In the genomic region with DNA sequence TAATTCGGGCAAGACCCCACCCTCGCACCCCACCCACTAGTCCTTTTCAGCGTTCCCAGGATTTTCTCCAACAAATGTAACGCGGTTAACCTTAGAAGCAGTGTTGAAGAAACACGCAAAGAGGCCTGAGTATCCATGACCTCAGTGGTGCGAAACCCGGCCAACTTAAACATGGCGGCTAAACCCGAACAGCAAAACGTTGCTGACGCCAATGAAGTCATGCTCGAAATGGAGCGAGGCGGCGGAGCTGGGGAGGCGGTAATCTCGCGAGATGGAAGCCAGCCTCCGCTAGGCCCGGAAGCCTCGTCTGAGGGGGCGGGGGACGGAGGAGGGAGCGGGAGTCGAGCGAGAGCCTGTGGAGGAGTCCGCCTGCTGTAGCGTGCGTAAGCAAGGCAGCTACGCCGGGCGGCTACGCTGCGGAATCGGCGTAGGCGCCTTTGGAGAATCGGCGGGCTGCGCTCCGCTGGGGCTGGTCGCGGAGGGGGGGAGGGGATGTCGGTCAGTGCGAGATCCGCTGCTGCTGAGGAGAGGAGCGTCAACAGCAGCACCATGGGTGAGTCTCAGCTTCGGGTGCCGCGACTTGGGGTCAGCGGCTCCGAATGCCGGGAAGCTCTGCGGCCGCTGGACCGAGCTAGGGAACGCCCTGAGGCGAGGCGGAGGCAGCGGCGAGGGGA, we compare ENCODE assay signal across 1 cellular context.
TF ChIP-seq lines count a peak whose summit lies in the region.

A gene (plus strand): TSS at position 340 of the 674 bp plus-strand sequence. CDS start 153 bp downstream, at position 493.

TF ChIP-seq in K562, 482 proteins besides CTCF, POLR2A, EP300 and RAD21 (continued from another document and continues in another):
- TF ChIP-seq, protein P1, sequence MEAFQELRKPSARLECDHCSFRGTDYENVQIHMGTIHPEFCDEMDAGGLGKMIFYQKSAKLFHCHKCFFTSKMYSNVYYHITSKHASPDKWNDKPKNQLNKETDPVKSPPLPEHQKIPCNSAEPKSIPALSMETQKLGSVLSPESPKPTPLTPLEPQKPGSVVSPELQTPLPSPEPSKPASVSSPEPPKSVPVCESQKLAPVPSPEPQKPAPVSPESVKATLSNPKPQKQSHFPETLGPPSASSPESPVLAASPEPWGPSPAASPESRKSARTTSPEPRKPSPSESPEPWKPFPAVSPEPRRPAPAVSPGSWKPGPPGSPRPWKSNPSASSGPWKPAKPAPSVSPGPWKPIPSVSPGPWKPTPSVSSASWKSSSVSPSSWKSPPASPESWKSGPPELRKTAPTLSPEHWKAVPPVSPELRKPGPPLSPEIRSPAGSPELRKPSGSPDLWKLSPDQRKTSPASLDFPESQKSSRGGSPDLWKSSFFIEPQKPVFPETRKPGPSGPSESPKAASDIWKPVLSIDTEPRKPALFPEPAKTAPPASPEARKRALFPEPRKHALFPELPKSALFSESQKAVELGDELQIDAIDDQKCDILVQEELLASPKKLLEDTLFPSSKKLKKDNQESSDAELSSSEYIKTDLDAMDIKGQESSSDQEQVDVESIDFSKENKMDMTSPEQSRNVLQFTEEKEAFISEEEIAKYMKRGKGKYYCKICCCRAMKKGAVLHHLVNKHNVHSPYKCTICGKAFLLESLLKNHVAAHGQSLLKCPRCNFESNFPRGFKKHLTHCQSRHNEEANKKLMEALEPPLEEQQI (IDR thresholded peaks at IDR 0.05), result peak; percentile 52; the same call in 1 of the 2 replicates
- peak; percentile 20 for TF ChIP-seq FIP1L1 (IDR thresholded peaks at IDR 0.05; ENCODE audit: low read depth, low read length, poor library complexity, severe bottlenecking)
- TF ChIP-seq PHF8 (IDR thresholded peaks at IDR 0.05; ENCODE audit: borderline replicate concordance, low read length), result peak; percentile 69; the same call in 1 of the 2 replicates
- TF ChIP-seq, protein P2, sequence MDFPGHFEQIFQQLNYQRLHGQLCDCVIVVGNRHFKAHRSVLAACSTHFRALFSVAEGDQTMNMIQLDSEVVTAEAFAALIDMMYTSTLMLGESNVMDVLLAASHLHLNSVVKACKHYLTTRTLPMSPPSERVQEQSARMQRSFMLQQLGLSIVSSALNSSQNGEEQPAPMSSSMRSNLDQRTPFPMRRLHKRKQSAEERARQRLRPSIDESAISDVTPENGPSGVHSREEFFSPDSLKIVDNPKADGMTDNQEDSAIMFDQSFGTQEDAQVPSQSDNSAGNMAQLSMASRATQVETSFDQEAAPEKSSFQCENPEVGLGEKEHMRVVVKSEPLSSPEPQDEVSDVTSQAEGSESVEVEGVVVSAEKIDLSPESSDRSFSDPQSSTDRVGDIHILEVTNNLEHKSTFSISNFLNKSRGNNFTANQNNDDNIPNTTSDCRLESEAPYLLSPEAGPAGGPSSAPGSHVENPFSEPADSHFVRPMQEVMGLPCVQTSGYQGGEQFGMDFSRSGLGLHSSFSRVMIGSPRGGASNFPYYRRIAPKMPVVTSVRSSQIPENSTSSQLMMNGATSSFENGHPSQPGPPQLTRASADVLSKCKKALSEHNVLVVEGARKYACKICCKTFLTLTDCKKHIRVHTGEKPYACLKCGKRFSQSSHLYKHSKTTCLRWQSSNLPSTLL (IDR thresholded peaks at IDR 0.05), result no peak
- TF ChIP-seq FOSL1 (tag; conservative IDR thresholded peaks at IDR 0.05), result peak; percentile 54; the same call in 1 of the 2 replicates
- TF ChIP-seq, protein P3, sequence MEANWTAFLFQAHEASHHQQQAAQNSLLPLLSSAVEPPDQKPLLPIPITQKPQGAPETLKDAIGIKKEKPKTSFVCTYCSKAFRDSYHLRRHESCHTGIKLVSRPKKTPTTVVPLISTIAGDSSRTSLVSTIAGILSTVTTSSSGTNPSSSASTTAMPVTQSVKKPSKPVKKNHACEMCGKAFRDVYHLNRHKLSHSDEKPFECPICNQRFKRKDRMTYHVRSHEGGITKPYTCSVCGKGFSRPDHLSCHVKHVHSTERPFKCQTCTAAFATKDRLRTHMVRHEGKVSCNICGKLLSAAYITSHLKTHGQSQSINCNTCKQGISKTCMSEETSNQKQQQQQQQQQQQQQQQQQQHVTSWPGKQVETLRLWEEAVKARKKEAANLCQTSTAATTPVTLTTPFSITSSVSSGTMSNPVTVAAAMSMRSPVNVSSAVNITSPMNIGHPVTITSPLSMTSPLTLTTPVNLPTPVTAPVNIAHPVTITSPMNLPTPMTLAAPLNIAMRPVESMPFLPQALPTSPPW (CRISPR knock-in tag; IDR thresholded peaks at IDR 0.05), result peak; percentile 87
- TF ChIP-seq TEAD1 (CRISPR knock-in tag; IDR thresholded peaks at IDR 0.05), result 0 out of 4 replicates have a peak, but pooled peaks of 1 of the 2 experiments have one; percentile 19
- TF ChIP-seq, protein P4, sequence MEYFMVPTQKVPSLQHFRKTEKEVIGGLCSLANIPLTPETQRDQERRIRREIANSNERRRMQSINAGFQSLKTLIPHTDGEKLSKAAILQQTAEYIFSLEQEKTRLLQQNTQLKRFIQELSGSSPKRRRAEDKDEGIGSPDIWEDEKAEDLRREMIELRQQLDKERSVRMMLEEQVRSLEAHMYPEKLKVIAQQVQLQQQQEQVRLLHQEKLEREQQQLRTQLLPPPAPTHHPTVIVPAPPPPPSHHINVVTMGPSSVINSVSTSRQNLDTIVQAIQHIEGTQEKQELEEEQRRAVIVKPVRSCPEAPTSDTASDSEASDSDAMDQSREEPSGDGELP (CRISPR knock-in tag; IDR thresholded peaks at IDR 0.05; ENCODE audit: borderline replicate concordance), result peak; percentile 83
- peak; percentile 93 for TF ChIP-seq RBFOX2 (IDR thresholded peaks at IDR 0.05; ENCODE audit: low read depth, low read length)
- TF ChIP-seq ZNF175 (CRISPR knock-in tag; IDR thresholded peaks at IDR 0.05; ENCODE audit: low read depth), result peak; percentile 76
- no peak; a peak in 1 of 4 replicates for TF ChIP-seq TRIM24 (IDR thresholded peaks at IDR 0.05)
- TF ChIP-seq SRSF9 (IDR thresholded peaks at IDR 0.05; ENCODE audit: borderline replicate concordance, low read depth, low read length), result no peak
- TF ChIP-seq HCFC1 (IDR thresholded peaks at IDR 0.05; ENCODE audit: low read depth, low read length), result peak; percentile 63
- peak; percentile 98 for TF ChIP-seq HNRNPLL (IDR thresholded peaks at IDR 0.05; ENCODE audit: low read depth, low read length, poor library complexity, severe bottlenecking)
- TF ChIP-seq LCOR (CRISPR knock-in tag; IDR thresholded peaks at IDR 0.05), result peak; percentile 89; the same call in 1 of the 2 replicates
- peak in 1 of 2 experiments; percentile 55; a peak in 1 of 3 replicates for TF ChIP-seq CBX3 (IDR thresholded peaks at IDR 0.05; ENCODE audit: borderline replicate concordance in 1 of 2, low read length in 2 of 2)
- TF ChIP-seq, protein P5, sequence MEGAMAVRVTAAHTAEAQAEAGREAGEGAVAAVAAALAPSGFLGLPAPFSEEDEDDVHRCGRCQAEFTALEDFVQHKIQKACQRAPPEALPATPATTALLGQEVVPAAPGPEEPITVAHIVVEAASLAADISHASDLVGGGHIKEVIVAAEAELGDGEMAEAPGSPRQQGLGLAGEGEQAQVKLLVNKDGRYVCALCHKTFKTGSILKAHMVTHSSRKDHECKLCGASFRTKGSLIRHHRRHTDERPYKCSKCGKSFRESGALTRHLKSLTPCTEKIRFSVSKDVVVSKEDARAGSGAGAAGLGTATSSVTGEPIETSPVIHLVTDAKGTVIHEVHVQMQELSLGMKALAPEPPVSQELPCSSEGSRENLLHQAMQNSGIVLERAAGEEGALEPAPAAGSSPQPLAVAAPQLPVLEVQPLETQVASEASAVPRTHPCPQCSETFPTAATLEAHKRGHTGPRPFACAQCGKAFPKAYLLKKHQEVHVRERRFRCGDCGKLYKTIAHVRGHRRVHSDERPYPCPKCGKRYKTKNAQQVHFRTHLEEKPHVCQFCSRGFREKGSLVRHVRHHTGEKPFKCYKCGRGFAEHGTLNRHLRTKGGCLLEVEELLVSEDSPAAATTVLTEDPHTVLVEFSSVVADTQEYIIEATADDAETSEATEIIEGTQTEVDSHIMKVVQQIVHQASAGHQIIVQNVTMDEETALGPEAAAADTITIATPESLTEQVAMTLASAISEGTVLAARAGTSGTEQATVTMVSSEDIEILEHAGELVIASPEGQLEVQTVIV (CRISPR knock-in tag; IDR thresholded peaks at IDR 0.05; ENCODE audit: borderline replicate concordance), result no peak; the same call in 1 of the 2 replicates
- TF ChIP-seq SRSF1 (IDR thresholded peaks at IDR 0.05; ENCODE audit: low read depth, low read length), result peak; percentile 99
- no peak for TF ChIP-seq ZKSCAN1 (IDR thresholded peaks at IDR 0.05; ENCODE audit: low read depth, low read length)
- TF ChIP-seq, protein P6, sequence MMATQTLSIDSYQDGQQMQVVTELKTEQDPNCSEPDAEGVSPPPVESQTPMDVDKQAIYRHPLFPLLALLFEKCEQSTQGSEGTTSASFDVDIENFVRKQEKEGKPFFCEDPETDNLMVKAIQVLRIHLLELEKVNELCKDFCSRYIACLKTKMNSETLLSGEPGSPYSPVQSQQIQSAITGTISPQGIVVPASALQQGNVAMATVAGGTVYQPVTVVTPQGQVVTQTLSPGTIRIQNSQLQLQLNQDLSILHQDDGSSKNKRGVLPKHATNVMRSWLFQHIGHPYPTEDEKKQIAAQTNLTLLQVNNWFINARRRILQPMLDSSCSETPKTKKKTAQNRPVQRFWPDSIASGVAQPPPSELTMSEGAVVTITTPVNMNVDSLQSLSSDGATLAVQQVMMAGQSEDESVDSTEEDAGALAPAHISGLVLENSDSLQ (IDR thresholded peaks at IDR 0.05), result peak; percentile 54
- peak; percentile 93 for TF ChIP-seq TBP (optimal IDR thresholded peaks at IDR 0.05; ENCODE audit: low read depth, low read length)
- 0 out of 4 replicates have a peak, but pooled peaks of 1 of the 2 experiments have one; percentile 18 for TF ChIP-seq SRF (CRISPR knock-in tag; IDR thresholded peaks at IDR 0.05)
- peak; percentile 55; the same call in 1 of the 2 replicates for TF ChIP-seq L3MBTL2 (IDR thresholded peaks at IDR 0.05)
- TF ChIP-seq, protein P7, sequence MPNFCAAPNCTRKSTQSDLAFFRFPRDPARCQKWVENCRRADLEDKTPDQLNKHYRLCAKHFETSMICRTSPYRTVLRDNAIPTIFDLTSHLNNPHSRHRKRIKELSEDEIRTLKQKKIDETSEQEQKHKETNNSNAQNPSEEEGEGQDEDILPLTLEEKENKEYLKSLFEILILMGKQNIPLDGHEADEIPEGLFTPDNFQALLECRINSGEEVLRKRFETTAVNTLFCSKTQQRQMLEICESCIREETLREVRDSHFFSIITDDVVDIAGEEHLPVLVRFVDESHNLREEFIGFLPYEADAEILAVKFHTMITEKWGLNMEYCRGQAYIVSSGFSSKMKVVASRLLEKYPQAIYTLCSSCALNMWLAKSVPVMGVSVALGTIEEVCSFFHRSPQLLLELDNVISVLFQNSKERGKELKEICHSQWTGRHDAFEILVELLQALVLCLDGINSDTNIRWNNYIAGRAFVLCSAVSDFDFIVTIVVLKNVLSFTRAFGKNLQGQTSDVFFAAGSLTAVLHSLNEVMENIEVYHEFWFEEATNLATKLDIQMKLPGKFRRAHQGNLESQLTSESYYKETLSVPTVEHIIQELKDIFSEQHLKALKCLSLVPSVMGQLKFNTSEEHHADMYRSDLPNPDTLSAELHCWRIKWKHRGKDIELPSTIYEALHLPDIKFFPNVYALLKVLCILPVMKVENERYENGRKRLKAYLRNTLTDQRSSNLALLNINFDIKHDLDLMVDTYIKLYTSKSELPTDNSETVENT (CRISPR knock-in tag; IDR thresholded peaks at IDR 0.05), result peak; percentile 37; the same call in 1 of the 2 replicates
- TF ChIP-seq SMAD1 (IDR thresholded peaks at IDR 0.05; ENCODE audit: low read depth, low read length, partially characterized antibody), result peak; percentile 85
- TF ChIP-seq, protein P8, sequence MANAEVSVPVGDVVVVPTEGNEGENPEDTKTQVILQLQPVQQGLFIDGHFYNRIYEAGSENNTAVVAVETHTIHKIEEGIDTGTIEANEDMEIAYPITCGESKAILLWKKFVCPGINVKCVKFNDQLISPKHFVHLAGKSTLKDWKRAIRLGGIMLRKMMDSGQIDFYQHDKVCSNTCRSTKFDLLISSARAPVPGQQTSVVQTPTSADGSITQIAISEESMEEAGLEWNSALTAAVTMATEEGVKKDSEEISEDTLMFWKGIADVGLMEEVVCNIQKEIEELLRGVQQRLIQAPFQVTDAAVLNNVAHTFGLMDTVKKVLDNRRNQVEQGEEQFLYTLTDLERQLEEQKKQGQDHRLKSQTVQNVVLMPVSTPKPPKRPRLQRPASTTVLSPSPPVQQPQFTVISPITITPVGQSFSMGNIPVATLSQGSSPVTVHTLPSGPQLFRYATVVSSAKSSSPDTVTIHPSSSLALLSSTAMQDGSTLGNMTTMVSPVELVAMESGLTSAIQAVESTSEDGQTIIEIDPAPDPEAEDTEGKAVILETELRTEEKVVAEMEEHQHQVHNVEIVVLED (CRISPR knock-in tag; IDR thresholded peaks at IDR 0.05), result peak; percentile 51; the same call in 1 of the 2 replicates
- TF ChIP-seq NR1H2 (CRISPR knock-in tag; IDR thresholded peaks at IDR 0.05), result no peak
- TF ChIP-seq BHLHE40 (IDR thresholded peaks at IDR 0.05; ENCODE audit: low read length), result peak; percentile 53
- TF ChIP-seq CREM (IDR thresholded peaks at IDR 0.05; ENCODE audit: low read depth), result peak; percentile 76
- no peak for TF ChIP-seq ZNF507 (tag; conservative IDR thresholded peaks at IDR 0.05)
- peak; percentile 94 for TF ChIP-seq GTF2E2 (tag; IDR thresholded peaks at IDR 0.05)
- TF ChIP-seq DDX20 (tag; IDR thresholded peaks at IDR 0.05; ENCODE audit: low read depth), result no peak
- TF ChIP-seq, protein P9, sequence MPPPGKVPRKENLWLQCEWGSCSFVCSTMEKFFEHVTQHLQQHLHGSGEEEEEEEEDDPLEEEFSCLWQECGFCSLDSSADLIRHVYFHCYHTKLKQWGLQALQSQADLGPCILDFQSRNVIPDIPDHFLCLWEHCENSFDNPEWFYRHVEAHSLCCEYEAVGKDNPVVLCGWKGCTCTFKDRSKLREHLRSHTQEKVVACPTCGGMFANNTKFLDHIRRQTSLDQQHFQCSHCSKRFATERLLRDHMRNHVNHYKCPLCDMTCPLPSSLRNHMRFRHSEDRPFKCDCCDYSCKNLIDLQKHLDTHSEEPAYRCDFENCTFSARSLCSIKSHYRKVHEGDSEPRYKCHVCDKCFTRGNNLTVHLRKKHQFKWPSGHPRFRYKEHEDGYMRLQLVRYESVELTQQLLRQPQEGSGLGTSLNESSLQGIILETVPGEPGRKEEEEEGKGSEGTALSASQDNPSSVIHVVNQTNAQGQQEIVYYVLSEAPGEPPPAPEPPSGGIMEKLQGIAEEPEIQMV (tag; conservative IDR thresholded peaks at IDR 0.05; ENCODE audit: low read depth), result no peak
- TF ChIP-seq, protein P10, sequence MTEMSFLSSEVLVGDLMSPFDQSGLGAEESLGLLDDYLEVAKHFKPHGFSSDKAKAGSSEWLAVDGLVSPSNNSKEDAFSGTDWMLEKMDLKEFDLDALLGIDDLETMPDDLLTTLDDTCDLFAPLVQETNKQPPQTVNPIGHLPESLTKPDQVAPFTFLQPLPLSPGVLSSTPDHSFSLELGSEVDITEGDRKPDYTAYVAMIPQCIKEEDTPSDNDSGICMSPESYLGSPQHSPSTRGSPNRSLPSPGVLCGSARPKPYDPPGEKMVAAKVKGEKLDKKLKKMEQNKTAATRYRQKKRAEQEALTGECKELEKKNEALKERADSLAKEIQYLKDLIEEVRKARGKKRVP (CRISPR knock-in tag; IDR thresholded peaks at IDR 0.05), result no peak
- TF ChIP-seq MBD2 (IDR thresholded peaks at IDR 0.05; ENCODE audit: borderline replicate concordance, low read depth), result peak; percentile 28; the same call in 1 of the 2 replicates
- TF ChIP-seq, protein P11, sequence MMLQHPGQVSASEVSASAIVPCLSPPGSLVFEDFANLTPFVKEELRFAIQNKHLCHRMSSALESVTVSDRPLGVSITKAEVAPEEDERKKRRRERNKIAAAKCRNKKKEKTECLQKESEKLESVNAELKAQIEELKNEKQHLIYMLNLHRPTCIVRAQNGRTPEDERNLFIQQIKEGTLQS (IDR thresholded peaks at IDR 0.05), result peak; percentile 67
- TF ChIP-seq, protein P11 (CRISPR knock-in tag; conservative IDR thresholded peaks at IDR 0.05), result peak; percentile 61; the same call in 1 of the 2 replicates
